ENCODE assay signal across 8 cellular contexts in genomic region chr3:49158108-49158709, GRCh38. TPM values are rescaled to one million over a fixed set of nuclear protein-coding genes. Genes with fewer than 3 reads are reported as not detected.
A peak's percentile ranks its signal among the peaks of the same experiment; 100 is the strongest.
DNase-seq lines count a peak whose midpoint lies in the region; TF ChIP-seq lines count a peak whose summit lies in the region.

No MANE protein-coding gene starts in this region.

- H3K79me2 ChIP-seq in osteoblast (ENCODE audit: insufficient read depth, low read length) = peaks cover 2% of the 10 kb centered on the region

- TF ChIP-seq CTCF in osteoblast (IDR thresholded peaks at IDR 0.05; ENCODE audit: extremely low read depth, low read depth, low read length) = peak; percentile 34

- no peaks in the 10 kb centered on the region for H3K9me3 ChIP-seq in osteoblast (ENCODE audit: low read depth, low read length)

- in situ Hi-C loops in KBM-7 (cut with MboI; ENCODE audit: low pct_unique_long_range_greater_than_20kb, low sequenced_read_pairs) = no loop called here

- H3K4me2 ChIP-seq in osteoblast (ENCODE audit: insufficient read depth, low read length) = no peak overlapping the region

- peaks cover 6% of the 10 kb centered on the region for H3K36me3 ChIP-seq in osteoblast (ENCODE audit: insufficient read depth, low read length)

- no peak overlapping the region for H3K4me3 ChIP-seq in osteoblast (ENCODE audit: insufficient read depth, low read length)

- H3K27me3 ChIP-seq in osteoblast (ENCODE audit: insufficient read depth, low read length) = no peaks in the 10 kb centered on the region

- no peaks in the 10 kb centered on the region for H3K4me1 ChIP-seq in osteoblast (ENCODE audit: insufficient read depth, low read length)

- no peak overlapping the region for H3K27ac ChIP-seq in osteoblast (ENCODE audit: low read depth, low read length)

- H4K20me1 ChIP-seq in osteoblast (ENCODE audit: insufficient read depth, low read length) = peaks cover 6% of the 10 kb centered on the region

- DNase-seq in CD1c-positive myeloid dendritic cell (ENCODE audit: extremely low spot score) = peak; percentile 52
- peak; percentile 60 for DNase-seq in KBM-7
- peak; percentile 11 to 28 (median 21) for DNase-seq in activated CD4-positive, CD25-positive, alpha-beta regulatory T cell (lab: John Stamatoyannopoulos, UW)
- DNase-seq in effector CD8-positive, alpha-beta T cell (lab: John Stamatoyannopoulos, UW) = peak; percentile 35
- DNase-seq in osteoblast (ENCODE audit: insufficient read length, low spot score, missing footprints) = peak; percentile 55
- DNase-seq in NCI-H2107 treated with DMSO at 0.1 percent for 48 hours (lab: John Stamatoyannopoulos, UW; ENCODE audit: unreplicated experiment) = no peak
- no peak for DNase-seq in AG08395 (ENCODE audit: low spot score)
- no peak for DNase-seq in hippocampal formation (lab: John Stamatoyannopoulos, UW)

- H2AFZ ChIP-seq in osteoblast (ENCODE audit: low read length) = no peak overlapping the region

RNA-seq across cellular contexts. Expression of gene CCDC71, which starts 7.9 kb away (rescaled TPM):
- 19.2 and 22.8 TPM in 2 replicates for total RNA-seq in osteoblast

RNA-seq across cellular contexts. Expression of gene KLHDC8B, which starts 13.2 kb away (rescaled TPM):
- 16.6 and 18.3 TPM in 2 replicates for total RNA-seq in osteoblast

RNA-seq across cellular contexts. Expression of gene LAMB2, which starts 25.4 kb away (rescaled TPM):
- total RNA-seq in osteoblast = 355 and 450 TPM in 2 replicates

RNA-seq across cellular contexts. Expression of gene USP19, which starts 37.6 kb away (rescaled TPM):
- total RNA-seq in osteoblast = 37.1 and 49.6 TPM in 2 replicates

RNA-seq across cellular contexts. Expression of gene QARS1, which starts 53.7 kb away (rescaled TPM):
- 360 and 416 TPM in 2 replicates for total RNA-seq in osteoblast

Comparison
In these comparisons a context has a peak if more than half of its experiments do, and no peak if none do; other contexts are left out.
1. DNase-seq: peak in CD1c-positive myeloid dendritic cell (single experiment), KBM-7 (single experiment), activated CD4-positive, CD25-positive, alpha-beta regulatory T cell (4 of 4), effector CD8-positive, alpha-beta T cell (single experiment) and osteoblast (single experiment); none in NCI-H2107 treated with DMSO at 0.1 percent for 48 hours (single experiment), AG08395 (single experiment) and hippocampal formation (0 of 2).